ENCODE assay signal across 23 cellular contexts in the genomic region with DNA sequence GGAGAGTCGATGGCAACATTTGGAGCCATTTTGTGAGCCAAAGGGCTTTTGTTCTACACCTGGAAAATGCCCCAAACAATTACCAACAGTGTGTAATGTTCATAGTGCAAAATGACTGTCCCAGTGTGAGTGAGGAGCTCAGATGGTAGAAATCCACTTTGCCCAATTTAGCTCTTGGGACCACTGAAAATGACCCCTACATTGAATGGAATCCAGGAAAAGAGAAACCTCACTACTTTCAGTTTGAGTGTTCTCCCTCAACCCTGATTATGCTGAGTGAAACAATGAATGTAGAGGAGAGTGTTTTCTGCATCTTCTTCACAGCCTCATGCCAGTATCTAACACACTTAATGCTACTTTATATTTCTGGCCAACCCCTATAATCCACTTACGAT.
"Had no signal": no experiment of that assay in that cellular context is flagged by ENCODE, and none has a peak within 500 bp of the region (broad histone marks: within the 10 kb centered on the region; RNA-seq: fewer than 3 reads in every experiment).

No MANE protein-coding gene starts in this region.

- H3K4me1 ChIP-seq: esophagus muscularis mucosa, left ventricle myocardium inferior, thyroid gland, upper lobe of right lung had no signal

- H3K27me3 ChIP-seq: esophagus muscularis mucosa, thyroid gland, upper lobe of right lung had no signal

- H3K36me3 ChIP-seq: esophagus muscularis mucosa, left ventricle myocardium inferior, thyroid gland, upper lobe of right lung had no signal

- ATAC-seq: activated T-cell treated with anti-CD3 and anti-CD28 coated beads, Interleukin-2, amount 50 U/mL, for 4 hours; natural killer cell; upper lobe of right lung had no signal

- FAIRE-seq: frontal cortex had no signal

- H3K9me3 ChIP-seq: esophagus muscularis mucosa, thyroid gland, upper lobe of right lung had no signal

- DNase-seq: activated CD4-positive, alpha-beta T cell treated with anti-CD3 and anti-CD28 coated beads for 1 hour; activated CD4-positive, alpha-beta T cell treated with anti-CD3 and anti-CD28 coated beads, Interleukin-2, amount 50 U/mL, for 1 hour; activated CD8-positive, alpha-beta memory T cell treated with anti-CD3 and anti-CD28 coated beads for 24 hours; activated CD8-positive, alpha-beta memory T cell treated with anti-CD3 and anti-CD28 coated beads, Interleukin-2, amount 50 U/mL, for 4 hours; activated effector memory CD4-positive, alpha-beta T cell treated with Interleukin-2 at 50 U/mL for 16 hours; activated naive CD4-positive, alpha-beta T cell treated with anti-CD3 and anti-CD28 coated beads for 36 hours; activated T-cell treated with anti-CD3 and anti-CD28 coated beads, Interleukin-2, amount 50 U/mL, for 4 hours; amygdala; cerebellar nuclear complex; glutamatergic neuron; hypothalamus; left ventricle myocardium inferior; natural killer cell; retina; stimulated activated CD4-positive, alpha-beta T cell treated with anti-CD3 and anti-CD28 coated beads, Interleukin-4, amount 100 ng/mL, for 1 hour; stimulated activated naive CD4-positive, alpha-beta T cell treated with Interleukin-2 at 50 U/mL for 16 hours; substantia nigra; T-helper 9 cell; thyroid gland; upper lobe of right lung had no signal

- H3K4me3 ChIP-seq: coronary artery, esophagus muscularis mucosa, left ventricle myocardium inferior, thyroid gland, upper lobe of right lung had no signal

- H3K27ac ChIP-seq: coronary artery, esophagus muscularis mucosa, left ventricle myocardium inferior, thyroid gland, upper lobe of right lung had no signal
